ENCODE assay signal across 1 cellular context in the genomic region with DNA sequence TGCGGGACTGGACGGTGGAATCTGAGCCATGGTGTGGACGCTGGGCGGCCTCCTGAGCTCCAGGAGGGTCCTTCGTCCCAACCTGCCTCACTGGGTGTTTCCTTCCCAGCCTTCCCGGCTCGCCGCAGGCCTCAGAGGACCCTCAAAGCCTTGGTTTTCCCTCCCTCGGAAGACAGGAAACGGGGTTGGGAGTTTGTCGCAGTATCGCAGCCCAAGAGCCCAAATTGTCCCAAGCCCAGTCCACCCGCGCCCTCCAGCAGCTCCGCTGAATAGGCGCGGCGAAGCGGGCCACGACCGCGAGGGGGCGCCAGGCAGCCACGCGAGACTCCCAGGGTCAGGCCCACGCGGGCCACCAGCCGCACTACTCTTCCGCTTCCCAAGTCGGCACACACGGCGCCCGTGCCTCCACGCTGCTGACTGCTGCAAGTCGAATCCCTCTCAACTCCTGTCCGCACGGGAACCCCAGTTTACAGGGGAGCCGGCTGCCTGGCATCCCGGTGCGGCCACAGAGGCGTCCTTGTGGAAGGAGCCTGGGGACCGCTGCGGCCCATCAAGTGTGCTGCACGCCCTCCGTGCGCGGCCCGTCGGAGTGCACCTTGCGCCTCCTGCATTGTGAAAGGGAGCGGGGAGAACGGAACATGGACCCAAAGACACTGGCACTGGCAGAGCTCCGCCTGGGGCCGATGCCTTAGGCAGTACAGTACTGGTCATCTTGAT.
TF ChIP-seq lines count a peak whose summit lies in the region.

No MANE protein-coding gene starts in this region.

TF ChIP-seq in WTC11, 78 proteins besides CTCF, POLR2A, EP300 and RAD21 (continued from another document and continues in another):
- TF ChIP-seq ZNF396 (CRISPR knock-in tag; IDR thresholded peaks at IDR 0.05; ENCODE audit: borderline replicate concordance): no peak
- TF ChIP-seq, protein P1, sequence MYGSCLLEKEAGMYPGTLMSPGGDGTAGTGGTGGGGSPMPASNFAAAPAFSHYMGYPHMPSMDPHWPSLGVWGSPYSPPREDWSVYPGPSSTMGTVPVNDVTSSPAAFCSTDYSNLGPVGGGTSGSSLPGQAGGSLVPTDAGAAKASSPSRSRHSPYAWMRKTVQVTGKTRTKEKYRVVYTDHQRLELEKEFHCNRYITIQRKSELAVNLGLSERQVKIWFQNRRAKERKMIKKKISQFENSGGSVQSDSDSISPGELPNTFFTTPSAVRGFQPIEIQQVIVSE (CRISPR knock-in tag; IDR thresholded peaks at IDR 0.05; ENCODE audit: borderline replicate concordance): no peak
- TF ChIP-seq, protein P2, sequence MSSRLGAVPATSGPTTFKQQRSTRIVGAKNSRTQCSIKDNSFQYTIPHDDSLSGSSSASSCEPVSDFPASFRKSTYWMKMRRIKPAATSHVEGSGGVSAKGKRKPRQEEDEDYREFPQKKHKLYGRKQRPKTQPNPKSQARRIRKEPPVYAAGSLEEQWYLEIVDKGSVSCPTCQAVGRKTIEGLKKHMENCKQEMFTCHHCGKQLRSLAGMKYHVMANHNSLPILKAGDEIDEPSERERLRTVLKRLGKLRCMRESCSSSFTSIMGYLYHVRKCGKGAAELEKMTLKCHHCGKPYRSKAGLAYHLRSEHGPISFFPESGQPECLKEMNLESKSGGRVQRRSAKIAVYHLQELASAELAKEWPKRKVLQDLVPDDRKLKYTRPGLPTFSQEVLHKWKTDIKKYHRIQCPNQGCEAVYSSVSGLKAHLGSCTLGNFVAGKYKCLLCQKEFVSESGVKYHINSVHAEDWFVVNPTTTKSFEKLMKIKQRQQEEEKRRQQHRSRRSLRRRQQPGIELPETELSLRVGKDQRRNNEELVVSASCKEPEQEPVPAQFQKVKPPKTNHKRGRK (CRISPR knock-in tag; IDR thresholded peaks at IDR 0.05; ENCODE audit: borderline replicate concordance): no peak
- no peak for TF ChIP-seq ZBTB21 (CRISPR knock-in tag; IDR thresholded peaks at IDR 0.05; ENCODE audit: borderline replicate concordance)
- TF ChIP-seq, protein P3, sequence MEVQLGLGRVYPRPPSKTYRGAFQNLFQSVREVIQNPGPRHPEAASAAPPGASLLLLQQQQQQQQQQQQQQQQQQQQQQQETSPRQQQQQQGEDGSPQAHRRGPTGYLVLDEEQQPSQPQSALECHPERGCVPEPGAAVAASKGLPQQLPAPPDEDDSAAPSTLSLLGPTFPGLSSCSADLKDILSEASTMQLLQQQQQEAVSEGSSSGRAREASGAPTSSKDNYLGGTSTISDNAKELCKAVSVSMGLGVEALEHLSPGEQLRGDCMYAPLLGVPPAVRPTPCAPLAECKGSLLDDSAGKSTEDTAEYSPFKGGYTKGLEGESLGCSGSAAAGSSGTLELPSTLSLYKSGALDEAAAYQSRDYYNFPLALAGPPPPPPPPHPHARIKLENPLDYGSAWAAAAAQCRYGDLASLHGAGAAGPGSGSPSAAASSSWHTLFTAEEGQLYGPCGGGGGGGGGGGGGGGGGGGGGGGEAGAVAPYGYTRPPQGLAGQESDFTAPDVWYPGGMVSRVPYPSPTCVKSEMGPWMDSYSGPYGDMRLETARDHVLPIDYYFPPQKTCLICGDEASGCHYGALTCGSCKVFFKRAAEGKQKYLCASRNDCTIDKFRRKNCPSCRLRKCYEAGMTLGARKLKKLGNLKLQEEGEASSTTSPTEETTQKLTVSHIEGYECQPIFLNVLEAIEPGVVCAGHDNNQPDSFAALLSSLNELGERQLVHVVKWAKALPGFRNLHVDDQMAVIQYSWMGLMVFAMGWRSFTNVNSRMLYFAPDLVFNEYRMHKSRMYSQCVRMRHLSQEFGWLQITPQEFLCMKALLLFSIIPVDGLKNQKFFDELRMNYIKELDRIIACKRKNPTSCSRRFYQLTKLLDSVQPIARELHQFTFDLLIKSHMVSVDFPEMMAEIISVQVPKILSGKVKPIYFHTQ (CRISPR knock-in tag; IDR thresholded peaks at IDR 0.05): no peak
- TF ChIP-seq, protein P4, sequence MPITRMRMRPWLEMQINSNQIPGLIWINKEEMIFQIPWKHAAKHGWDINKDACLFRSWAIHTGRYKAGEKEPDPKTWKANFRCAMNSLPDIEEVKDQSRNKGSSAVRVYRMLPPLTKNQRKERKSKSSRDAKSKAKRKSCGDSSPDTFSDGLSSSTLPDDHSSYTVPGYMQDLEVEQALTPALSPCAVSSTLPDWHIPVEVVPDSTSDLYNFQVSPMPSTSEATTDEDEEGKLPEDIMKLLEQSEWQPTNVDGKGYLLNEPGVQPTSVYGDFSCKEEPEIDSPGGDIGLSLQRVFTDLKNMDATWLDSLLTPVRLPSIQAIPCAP (CRISPR knock-in tag; IDR thresholded peaks at IDR 0.05): no peak
- 0 out of 2 replicates have a peak, but pooled peaks have one; percentile 32 for TF ChIP-seq SP1 (CRISPR knock-in tag; conservative IDR thresholded peaks at IDR 0.05)
- TF ChIP-seq GRHL2 (CRISPR knock-in tag; IDR thresholded peaks at IDR 0.05; ENCODE audit: insufficient replicate concordance, severe bottlenecking): no peak
- no peak for TF ChIP-seq MYBL2 (CRISPR knock-in tag; IDR thresholded peaks at IDR 0.05)
- TF ChIP-seq, protein P5, sequence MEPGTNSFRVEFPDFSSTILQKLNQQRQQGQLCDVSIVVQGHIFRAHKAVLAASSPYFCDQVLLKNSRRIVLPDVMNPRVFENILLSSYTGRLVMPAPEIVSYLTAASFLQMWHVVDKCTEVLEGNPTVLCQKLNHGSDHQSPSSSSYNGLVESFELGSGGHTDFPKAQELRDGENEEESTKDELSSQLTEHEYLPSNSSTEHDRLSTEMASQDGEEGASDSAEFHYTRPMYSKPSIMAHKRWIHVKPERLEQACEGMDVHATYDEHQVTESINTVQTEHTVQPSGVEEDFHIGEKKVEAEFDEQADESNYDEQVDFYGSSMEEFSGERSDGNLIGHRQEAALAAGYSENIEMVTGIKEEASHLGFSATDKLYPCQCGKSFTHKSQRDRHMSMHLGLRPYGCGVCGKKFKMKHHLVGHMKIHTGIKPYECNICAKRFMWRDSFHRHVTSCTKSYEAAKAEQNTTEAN (CRISPR knock-in tag; IDR thresholded peaks at IDR 0.05): no peak
- no peak for TF ChIP-seq ZNF121 (CRISPR knock-in tag; IDR thresholded peaks at IDR 0.05)
- TF ChIP-seq IRF2 (CRISPR knock-in tag; IDR thresholded peaks at IDR 0.05; ENCODE audit: borderline replicate concordance, low read depth): no peak
- TF ChIP-seq ETV6 (CRISPR knock-in tag; IDR thresholded peaks at IDR 0.05): peak; percentile 56; the same call in 1 of the 2 replicates
- TF ChIP-seq, protein P6, sequence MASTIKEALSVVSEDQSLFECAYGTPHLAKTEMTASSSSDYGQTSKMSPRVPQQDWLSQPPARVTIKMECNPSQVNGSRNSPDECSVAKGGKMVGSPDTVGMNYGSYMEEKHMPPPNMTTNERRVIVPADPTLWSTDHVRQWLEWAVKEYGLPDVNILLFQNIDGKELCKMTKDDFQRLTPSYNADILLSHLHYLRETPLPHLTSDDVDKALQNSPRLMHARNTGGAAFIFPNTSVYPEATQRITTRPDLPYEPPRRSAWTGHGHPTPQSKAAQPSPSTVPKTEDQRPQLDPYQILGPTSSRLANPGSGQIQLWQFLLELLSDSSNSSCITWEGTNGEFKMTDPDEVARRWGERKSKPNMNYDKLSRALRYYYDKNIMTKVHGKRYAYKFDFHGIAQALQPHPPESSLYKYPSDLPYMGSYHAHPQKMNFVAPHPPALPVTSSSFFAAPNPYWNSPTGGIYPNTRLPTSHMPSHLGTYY (CRISPR knock-in tag; IDR thresholded peaks at IDR 0.05): no peak
- TF ChIP-seq ZNF671 (CRISPR knock-in tag; IDR thresholded peaks at IDR 0.05): no peak
- no peak for TF ChIP-seq CBFB (CRISPR knock-in tag; IDR thresholded peaks at IDR 0.05; ENCODE audit: low read depth)
- TF ChIP-seq MXD4 (CRISPR knock-in tag; IDR thresholded peaks at IDR 0.05; ENCODE audit: borderline replicate concordance): no peak
- TF ChIP-seq KAT7 (CRISPR knock-in tag; IDR thresholded peaks at IDR 0.05; ENCODE audit: borderline replicate concordance): 0 out of 2 replicates have a peak, but pooled peaks have one; percentile 73
- TF ChIP-seq, protein P7, sequence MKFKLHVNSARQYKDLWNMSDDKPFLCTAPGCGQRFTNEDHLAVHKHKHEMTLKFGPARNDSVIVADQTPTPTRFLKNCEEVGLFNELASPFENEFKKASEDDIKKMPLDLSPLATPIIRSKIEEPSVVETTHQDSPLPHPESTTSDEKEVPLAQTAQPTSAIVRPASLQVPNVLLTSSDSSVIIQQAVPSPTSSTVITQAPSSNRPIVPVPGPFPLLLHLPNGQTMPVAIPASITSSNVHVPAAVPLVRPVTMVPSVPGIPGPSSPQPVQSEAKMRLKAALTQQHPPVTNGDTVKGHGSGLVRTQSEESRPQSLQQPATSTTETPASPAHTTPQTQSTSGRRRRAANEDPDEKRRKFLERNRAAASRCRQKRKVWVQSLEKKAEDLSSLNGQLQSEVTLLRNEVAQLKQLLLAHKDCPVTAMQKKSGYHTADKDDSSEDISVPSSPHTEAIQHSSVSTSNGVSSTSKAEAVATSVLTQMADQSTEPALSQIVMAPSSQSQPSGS (CRISPR knock-in tag; IDR thresholded peaks at IDR 0.05; ENCODE audit: borderline replicate concordance, low read depth): no peak
- TF ChIP-seq, protein P8, sequence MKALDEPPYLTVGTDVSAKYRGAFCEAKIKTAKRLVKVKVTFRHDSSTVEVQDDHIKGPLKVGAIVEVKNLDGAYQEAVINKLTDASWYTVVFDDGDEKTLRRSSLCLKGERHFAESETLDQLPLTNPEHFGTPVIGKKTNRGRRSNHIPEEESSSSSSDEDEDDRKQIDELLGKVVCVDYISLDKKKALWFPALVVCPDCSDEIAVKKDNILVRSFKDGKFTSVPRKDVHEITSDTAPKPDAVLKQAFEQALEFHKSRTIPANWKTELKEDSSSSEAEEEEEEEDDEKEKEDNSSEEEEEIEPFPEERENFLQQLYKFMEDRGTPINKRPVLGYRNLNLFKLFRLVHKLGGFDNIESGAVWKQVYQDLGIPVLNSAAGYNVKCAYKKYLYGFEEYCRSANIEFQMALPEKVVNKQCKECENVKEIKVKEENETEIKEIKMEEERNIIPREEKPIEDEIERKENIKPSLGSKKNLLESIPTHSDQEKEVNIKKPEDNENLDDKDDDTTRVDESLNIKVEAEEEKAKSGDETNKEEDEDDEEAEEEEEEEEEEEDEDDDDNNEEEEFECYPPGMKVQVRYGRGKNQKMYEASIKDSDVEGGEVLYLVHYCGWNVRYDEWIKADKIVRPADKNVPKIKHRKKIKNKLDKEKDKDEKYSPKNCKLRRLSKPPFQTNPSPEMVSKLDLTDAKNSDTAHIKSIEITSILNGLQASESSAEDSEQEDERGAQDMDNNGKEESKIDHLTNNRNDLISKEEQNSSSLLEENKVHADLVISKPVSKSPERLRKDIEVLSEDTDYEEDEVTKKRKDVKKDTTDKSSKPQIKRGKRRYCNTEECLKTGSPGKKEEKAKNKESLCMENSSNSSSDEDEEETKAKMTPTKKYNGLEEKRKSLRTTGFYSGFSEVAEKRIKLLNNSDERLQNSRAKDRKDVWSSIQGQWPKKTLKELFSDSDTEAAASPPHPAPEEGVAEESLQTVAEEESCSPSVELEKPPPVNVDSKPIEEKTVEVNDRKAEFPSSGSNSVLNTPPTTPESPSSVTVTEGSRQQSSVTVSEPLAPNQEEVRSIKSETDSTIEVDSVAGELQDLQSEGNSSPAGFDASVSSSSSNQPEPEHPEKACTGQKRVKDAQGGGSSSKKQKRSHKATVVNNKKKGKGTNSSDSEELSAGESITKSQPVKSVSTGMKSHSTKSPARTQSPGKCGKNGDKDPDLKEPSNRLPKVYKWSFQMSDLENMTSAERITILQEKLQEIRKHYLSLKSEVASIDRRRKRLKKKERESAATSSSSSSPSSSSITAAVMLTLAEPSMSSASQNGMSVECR (CRISPR knock-in tag; IDR thresholded peaks at IDR 0.05; ENCODE audit: borderline replicate concordance): no peak
- no peak for TF ChIP-seq ZNF416 (CRISPR knock-in tag; IDR thresholded peaks at IDR 0.05)
- TF ChIP-seq ZNF317 (CRISPR knock-in tag; IDR thresholded peaks at IDR 0.05; ENCODE audit: borderline replicate concordance, low read depth): no peak
- TF ChIP-seq JUN (CRISPR knock-in tag; IDR thresholded peaks at IDR 0.05): no peak
- TF ChIP-seq, protein P9, sequence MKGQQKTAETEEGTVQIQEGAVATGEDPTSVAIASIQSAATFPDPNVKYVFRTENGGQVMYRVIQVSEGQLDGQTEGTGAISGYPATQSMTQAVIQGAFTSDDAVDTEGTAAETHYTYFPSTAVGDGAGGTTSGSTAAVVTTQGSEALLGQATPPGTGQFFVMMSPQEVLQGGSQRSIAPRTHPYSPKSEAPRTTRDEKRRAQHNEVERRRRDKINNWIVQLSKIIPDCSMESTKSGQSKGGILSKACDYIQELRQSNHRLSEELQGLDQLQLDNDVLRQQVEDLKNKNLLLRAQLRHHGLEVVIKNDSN (CRISPR knock-in tag; IDR thresholded peaks at IDR 0.05): no peak
- TF ChIP-seq, protein P10, sequence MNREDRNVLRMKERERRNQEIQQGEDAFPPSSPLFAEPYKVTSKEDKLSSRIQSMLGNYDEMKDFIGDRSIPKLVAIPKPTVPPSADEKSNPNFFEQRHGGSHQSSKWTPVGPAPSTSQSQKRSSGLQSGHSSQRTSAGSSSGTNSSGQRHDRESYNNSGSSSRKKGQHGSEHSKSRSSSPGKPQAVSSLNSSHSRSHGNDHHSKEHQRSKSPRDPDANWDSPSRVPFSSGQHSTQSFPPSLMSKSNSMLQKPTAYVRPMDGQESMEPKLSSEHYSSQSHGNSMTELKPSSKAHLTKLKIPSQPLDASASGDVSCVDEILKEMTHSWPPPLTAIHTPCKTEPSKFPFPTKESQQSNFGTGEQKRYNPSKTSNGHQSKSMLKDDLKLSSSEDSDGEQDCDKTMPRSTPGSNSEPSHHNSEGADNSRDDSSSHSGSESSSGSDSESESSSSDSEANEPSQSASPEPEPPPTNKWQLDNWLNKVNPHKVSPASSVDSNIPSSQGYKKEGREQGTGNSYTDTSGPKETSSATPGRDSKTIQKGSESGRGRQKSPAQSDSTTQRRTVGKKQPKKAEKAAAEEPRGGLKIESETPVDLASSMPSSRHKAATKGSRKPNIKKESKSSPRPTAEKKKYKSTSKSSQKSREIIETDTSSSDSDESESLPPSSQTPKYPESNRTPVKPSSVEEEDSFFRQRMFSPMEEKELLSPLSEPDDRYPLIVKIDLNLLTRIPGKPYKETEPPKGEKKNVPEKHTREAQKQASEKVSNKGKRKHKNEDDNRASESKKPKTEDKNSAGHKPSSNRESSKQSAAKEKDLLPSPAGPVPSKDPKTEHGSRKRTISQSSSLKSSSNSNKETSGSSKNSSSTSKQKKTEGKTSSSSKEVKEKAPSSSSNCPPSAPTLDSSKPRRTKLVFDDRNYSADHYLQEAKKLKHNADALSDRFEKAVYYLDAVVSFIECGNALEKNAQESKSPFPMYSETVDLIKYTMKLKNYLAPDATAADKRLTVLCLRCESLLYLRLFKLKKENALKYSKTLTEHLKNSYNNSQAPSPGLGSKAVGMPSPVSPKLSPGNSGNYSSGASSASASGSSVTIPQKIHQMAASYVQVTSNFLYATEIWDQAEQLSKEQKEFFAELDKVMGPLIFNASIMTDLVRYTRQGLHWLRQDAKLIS (CRISPR knock-in tag; IDR thresholded peaks at IDR 0.05; ENCODE audit: borderline replicate concordance): peak; percentile 25; the same call in 1 of the 2 replicates
- no peak for TF ChIP-seq SMAD3 (CRISPR knock-in tag; IDR thresholded peaks at IDR 0.05; ENCODE audit: borderline replicate concordance)
- TF ChIP-seq, protein P11, sequence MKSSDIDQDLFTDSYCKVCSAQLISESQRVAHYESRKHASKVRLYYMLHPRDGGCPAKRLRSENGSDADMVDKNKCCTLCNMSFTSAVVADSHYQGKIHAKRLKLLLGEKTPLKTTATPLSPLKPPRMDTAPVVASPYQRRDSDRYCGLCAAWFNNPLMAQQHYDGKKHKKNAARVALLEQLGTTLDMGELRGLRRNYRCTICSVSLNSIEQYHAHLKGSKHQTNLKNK (CRISPR knock-in tag; IDR thresholded peaks at IDR 0.05): no peak
- 0 out of 2 replicates have a peak, but pooled peaks have one; percentile 20 for TF ChIP-seq ESRRA (CRISPR knock-in tag; IDR thresholded peaks at IDR 0.05; ENCODE audit: borderline replicate concordance)
